ENCODE assay signal across 22 cellular contexts in genomic region chrX:137234651-137235402, GRCh38.
DNase-seq lines count a peak whose midpoint lies in the region; ATAC-seq and TF ChIP-seq lines count a peak whose summit lies in the region.
"Had no signal": no experiment of that assay in that cellular context is flagged by ENCODE, and none has a peak within 500 bp of the region (broad histone marks: within the 10 kb centered on the region; RNA-seq: fewer than 3 reads in every experiment).

No MANE protein-coding gene starts in this region.

- no peak for TF ChIP-seq CTCF in breast epithelium (IDR thresholded peaks at IDR 0.05)

- no peak overlapping the region for H4K8ac ChIP-seq in mesendoderm (ENCODE audit: low read depth, low read length)

- H3K79me1 ChIP-seq in mesendoderm (ENCODE audit: low read length) = no peaks in the 10 kb centered on the region

- no peaks in the 10 kb centered on the region for H3K27me3 Mint-ChIP-seq in activated CD4-positive, alpha-beta T cell treated with anti-CD3 and anti-CD28 coated beads, Interleukin-2, amount 10 ng/mL, durations not matched to agents 7 days and 5 days
- peaks cover 0 to 11% of the 10 kb centered on the region in 2 donors for H3K27me3 Mint-ChIP-seq in T-cell
- H3K27me3 Mint-ChIP-seq: stimulated activated naive CD8-positive, alpha-beta T cell treated with anti-CD3 and anti-CD28 coated beads, Interleukin-15, amount 100 ng/mL, for 72 hours had no signal

- H3K36me3 ChIP-seq in mesendoderm (ENCODE audit: control insufficient read depth, insufficient read depth, low read length) (no peaks in the 10 kb centered on the region), breast epithelium (no peaks in the 10 kb centered on the region)
- H3K36me3 ChIP-seq: lower lobe of right lung, SJSA1, tibial artery had no signal

- peak overlapping the region; percentile 81 for H3K27ac Mint-ChIP-seq in activated CD4-positive, alpha-beta T cell treated with anti-CD3 and anti-CD28 coated beads, Interleukin-2, amount 10 ng/mL, durations not matched to agents 7 days and 5 days
- peak overlapping the region; percentile 92 to 95 for H3K27ac Mint-ChIP-seq in T-cell
- H3K27ac Mint-ChIP-seq: stimulated activated naive CD8-positive, alpha-beta T cell treated with anti-CD3 and anti-CD28 coated beads, Interleukin-15, amount 100 ng/mL, for 72 hours; T-helper 1 cell treated with Interleukin-12 subunit alpha and Interleukin-12 subunit beta and Interleukin-4 antibody, amounts not matched to agents 30 μg/mL and 1 μg/mL, for 36 hours had no signal

- no peak overlapping the region for H2BK5ac ChIP-seq in mesendoderm (ENCODE audit: low read length)

- peak; percentile 13 for DNase-seq in activated CD4-positive, alpha-beta T cell treated with anti-CD3 and anti-CD28 coated beads, Interleukin-2, amount 10 ng/mL, durations not matched to agents 7 days and 5 days
- DNase-seq in activated CD4-positive, alpha-beta T cell treated with anti-CD3 and anti-CD28 coated beads for 1 hour = no peak
- DNase-seq in Jurkat, Clone E6-1 (ENCODE audit: low read depth, low spot score) = peak; percentile 85
- DNase-seq in T-cell (peak in 16 of 34 experiments; percentile 0 to 33 (median 8)), mesendoderm (peak; percentile 31), breast epithelium (ENCODE audit: low spot score in 2 of 2) (no peak), NCI-H2029 (lab: John Stamatoyannopoulos, UW) (no peak)
- DNase-seq: activated effector memory CD4-positive, alpha-beta T cell treated with Interleukin-2 at 50 U/mL for 16 hours; EL; glutamatergic neuron; H9; kidney; lower lobe of right lung; NCI-H2171; NCI-H510A treated with DMSO at 0.1 percent for 48 hours; stimulated activated CD4-positive, alpha-beta T cell treated with anti-CD3 and anti-CD28 coated beads, Interleukin-15, amount 100 ng/mL, for 24 hours; stimulated activated naive CD8-positive, alpha-beta T cell treated with anti-CD3 and anti-CD28 coated beads, Interleukin-15, amount 100 ng/mL, for 72 hours; tibial artery had no signal

- peaks cover 19% of the 10 kb centered on the region for H3K4me1 Mint-ChIP-seq in activated CD4-positive, alpha-beta T cell treated with anti-CD3 and anti-CD28 coated beads, Interleukin-2, amount 10 ng/mL, durations not matched to agents 7 days and 5 days
- peaks cover 22 to 37% (median 27%) of the 10 kb centered on the region in 3 donors for H3K4me1 Mint-ChIP-seq in T-cell

- H3K4me1 ChIP-seq in mesendoderm (ENCODE audit: control insufficient read depth, low read depth, low read length) = no peaks in the 10 kb centered on the region
- no peaks in the 10 kb centered on the region for H3K4me1 ChIP-seq in breast epithelium
- H3K4me1 ChIP-seq: lower lobe of right lung, SJSA1, tibial artery had no signal

- CTCF ChIA-PET in activated CD4-positive, alpha-beta T cell treated with anti-CD3 and anti-CD28 coated beads, Interleukin-2, amount 10 ng/mL, durations not matched to agents 7 days and 5 days (lab: Charles Lee) = no interaction called here
- CTCF ChIA-PET in T-cell (lab: Charles Lee) = no interaction called here

- POLR2A ChIA-PET in activated CD4-positive, alpha-beta T cell treated with anti-CD3 and anti-CD28 coated beads, Interleukin-2, amount 10 ng/mL, durations not matched to agents 7 days and 5 days (lab: Charles Lee) = interaction anchor here (0.5 kb wide), 1 partner anchor 10 kb away, joined by 3 read pairs; no protein-coding TSS in a partner anchor
- POLR2A ChIA-PET in T-cell (lab: Charles Lee) = no interaction called here

- H3K23ac ChIP-seq in mesendoderm (ENCODE audit: low read length) = no peak overlapping the region

- no peaks in the 10 kb centered on the region for H3K9me3 Mint-ChIP-seq in activated CD4-positive, alpha-beta T cell treated with anti-CD3 and anti-CD28 coated beads, Interleukin-2, amount 10 ng/mL, durations not matched to agents 7 days and 5 days
- H3K9me3 Mint-ChIP-seq in T-cell = no peaks in the 10 kb centered on the region
- H3K9me3 Mint-ChIP-seq: stimulated activated naive CD8-positive, alpha-beta T cell treated with anti-CD3 and anti-CD28 coated beads, Interleukin-15, amount 100 ng/mL, for 72 hours; T-helper 1 cell treated with Interleukin-12 subunit alpha and Interleukin-12 subunit beta and Interleukin-4 antibody, amounts not matched to agents 30 μg/mL and 1 μg/mL, for 36 hours had no signal

- peak overlapping the region; percentile 25 for H3K56ac ChIP-seq in mesendoderm (ENCODE audit: low read length)

- H3K4me2 ChIP-seq in mesendoderm (ENCODE audit: low read length) = no peak overlapping the region

- no peak overlapping the region for H3K4ac ChIP-seq in mesendoderm (ENCODE audit: low read depth, low read length)

- no peak overlapping the region for H3K4me3 Mint-ChIP-seq in activated CD4-positive, alpha-beta T cell treated with anti-CD3 and anti-CD28 coated beads, Interleukin-2, amount 10 ng/mL, durations not matched to agents 7 days and 5 days
- peak overlapping the region in 1 of 3 donors; percentile 58 for H3K4me3 Mint-ChIP-seq in T-cell
- H3K4me3 Mint-ChIP-seq: H9; T-helper 1 cell treated with Interleukin-12 subunit alpha and Interleukin-12 subunit beta and Interleukin-4 antibody, amounts not matched to agents 30 μg/mL and 1 μg/mL, for 36 hours had no signal

- H3K27me3 ChIP-seq in mesendoderm (ENCODE audit: insufficient read depth, low read length, poor library complexity) (no peaks in the 10 kb centered on the region), breast epithelium (peaks cover 0 to 21% of the 10 kb centered on the region in 2 donors)
- H3K27me3 ChIP-seq: SJSA1, tibial artery had no signal

- H3K9ac ChIP-seq in mesendoderm (ENCODE audit: low read length) = no peak overlapping the region

- no peaks in the 10 kb centered on the region for H3K36me3 Mint-ChIP-seq in activated CD4-positive, alpha-beta T cell treated with anti-CD3 and anti-CD28 coated beads, Interleukin-2, amount 10 ng/mL, durations not matched to agents 7 days and 5 days (ENCODE audit: low read depth)
- no peaks in the 10 kb centered on the region for H3K36me3 Mint-ChIP-seq in T-cell

- no peak overlapping the region for H2BK15ac ChIP-seq in mesendoderm (replicated peaks; ENCODE audit: low read depth)

- no peaks in the 10 kb centered on the region for H3K79me2 ChIP-seq in mesendoderm (ENCODE audit: control insufficient read depth, insufficient read depth, low read length)

- no peak overlapping the region for H3K18ac ChIP-seq in mesendoderm (ENCODE audit: low read length)

- H3K9me3 ChIP-seq in breast epithelium = no peaks in the 10 kb centered on the region
- H3K9me3 ChIP-seq: lower lobe of right lung, SJSA1, tibial artery had no signal

- H4K5ac ChIP-seq in mesendoderm (ENCODE audit: low read length) = no peak overlapping the region

- H2BK120ac ChIP-seq in mesendoderm (ENCODE audit: low read depth, low read length) = no peak overlapping the region

- TF ChIP-seq POLR2A in breast epithelium (IDR thresholded peaks at IDR 0.05) = no peak

- peak overlapping the region; percentile 16; the same call in 1 of the 2 replicates for H3K4me3 ChIP-seq in Jurkat, Clone E6-1 (ENCODE audit: low read length)
- H3K4me3 ChIP-seq in mesendoderm (ENCODE audit: low read length) (no peak overlapping the region), breast epithelium (no peak overlapping the region)
- H3K4me3 ChIP-seq: lower lobe of right lung, SJSA1, tibial artery had no signal

- intact Hi-C loops in breast epithelium (cut with DNase I; ENCODE audit: low total_unique reads) = no loop called here

- H3K27ac ChIP-seq in mesendoderm (ENCODE audit: low read depth, low read length) (no peak overlapping the region), breast epithelium (no peak overlapping the region)
- H3K27ac ChIP-seq: C4-2B, lower lobe of right lung, SJSA1, tibial artery had no signal

- H2AK5ac ChIP-seq in mesendoderm (ENCODE audit: low read length) = no peak overlapping the region

- ATAC-seq in T-cell (replicated peaks in 1 of 4) (peak; percentile 69 to 87 (median 78)), GM19397 (IDR thresholded peaks at IDR 0.05; ENCODE audit: unreplicated experiment) (no peak)
- ATAC-seq: lower lobe of right lung; stimulated activated naive CD8-positive, alpha-beta T cell treated with anti-CD3 and anti-CD28 coated beads, Interleukin-15, amount 100 ng/mL, for 72 hours had no signal

- no CpG with 5 or more reads among the region's 6 CpGs for WGBS in mesendoderm (ENCODE audit: extremely low coverage, insufficient coverage, low lambda C conversion rate)

Comparison
In these comparisons a context has a peak if more than half of its experiments do, and no peak if none do; other contexts are left out.
1. DNase-seq: peak in activated CD4-positive, alpha-beta T cell treated with anti-CD3 and anti-CD28 coated beads, Interleukin-2, amount 10 ng/mL, durations not matched to agents 7 days and 5 days (single experiment), Jurkat, Clone E6-1 (single experiment) and mesendoderm (single experiment); none in activated CD4-positive, alpha-beta T cell treated with anti-CD3 and anti-CD28 coated beads for 1 hour (single experiment), breast epithelium (0 of 2) and NCI-H2029 (single experiment).